9 cellular contexts compared by ENCODE assay signal in genomic region chr19:34429553-34429952, GRCh38. TPM values are rescaled to one million over a fixed set of nuclear protein-coding genes. Genes with fewer than 3 reads are reported as not detected.
A peak's percentile ranks its signal among the peaks of the same experiment; 100 is the strongest.
DNase-seq lines count a peak whose midpoint lies in the region; ATAC-seq and TF ChIP-seq lines count a peak whose summit lies in the region.
"Had no signal": no experiment of that assay in that cellular context is flagged by ENCODE, and none has a peak within 500 bp of the region (broad histone marks: within the 10 kb centered on the region; RNA-seq: fewer than 3 reads in every experiment).

No MANE protein-coding gene starts in this region.

- peak overlapping the region; percentile 94 to 98 (median 96) for H3K9ac ChIP-seq in skeletal muscle tissue (ENCODE audit: low read depth in 1 of 3, low read length in 3 of 3)

- peak overlapping the region; percentile 92 for H3K27ac ChIP-seq in VCaP
- H3K27ac ChIP-seq in foreskin keratinocyte, result peak overlapping the region; percentile 77
- H3K27ac ChIP-seq in skeletal muscle tissue (ENCODE audit: low read depth, low read length), result peak overlapping the region; percentile 99

- H3K4me1 ChIP-seq in foreskin keratinocyte (peaks cover 15% of the 10 kb centered on the region), skeletal muscle tissue (ENCODE audit: control insufficient read depth in 3 of 3, insufficient read depth in 3 of 3, low read length in 3 of 3) (peaks cover 25 to 38% (median 29%) of the 10 kb centered on the region in 3 donors)

- H3K9me3 ChIP-seq in skeletal muscle tissue (ENCODE audit: control insufficient read depth in 3 of 3, low read length in 3 of 3), result no peaks in the 10 kb centered on the region

- H3K27me3 ChIP-seq in H7 (ENCODE audit: control insufficient read depth, insufficient read depth, low read length), result no peaks in the 10 kb centered on the region
- H3K27me3 ChIP-seq in foreskin keratinocyte, result no peaks in the 10 kb centered on the region
- H3K27me3 ChIP-seq in skeletal muscle tissue (ENCODE audit: control insufficient read depth in 3 of 3, insufficient read depth in 3 of 3, low read length in 3 of 3), result no peaks in the 10 kb centered on the region

- peaks cover 16% of the 10 kb centered on the region for H3K36me3 ChIP-seq in H7 (replicated peaks; ENCODE audit: control insufficient read depth, insufficient read depth, low read length)
- peaks cover 17 to 18% (median 18%) of the 10 kb centered on the region in 3 donors for H3K36me3 ChIP-seq in skeletal muscle tissue (ENCODE audit: control insufficient read depth in 3 of 3, insufficient read depth in 3 of 3, low read length in 3 of 3)

- no peak for DNase-seq in H7
- DNase-seq in foreskin keratinocyte, result no peak
- no peak for DNase-seq in NCI-H82 treated with DMSO at 0.1 percent for 48 hours (lab: John Stamatoyannopoulos, UW; ENCODE audit: unreplicated experiment)
- no peak for DNase-seq in HCEC 1CT
- DNase-seq: cortex of kidney had no signal

- peak overlapping the region; percentile 87; the same call in 1 of the 2 replicates for H3K4me3 ChIP-seq in H7 (ENCODE audit: insufficient read depth, low read depth, low read length)
- peak overlapping the region; percentile 83 to 88 (median 88) for H3K4me3 ChIP-seq in skeletal muscle tissue (ENCODE audit: low read length in 3 of 3)

- TF ChIP-seq CTCF in VCaP (conservative IDR thresholded peaks at IDR 0.05) (no peak), foreskin keratinocyte (conservative IDR thresholded peaks at IDR 0.05) (no peak)

- ATAC-seq in foreskin keratinocyte, result no peak
- ATAC-seq in HG03039 (IDR thresholded peaks at IDR 0.05; ENCODE audit: unreplicated experiment), result no peak
- no peak for ATAC-seq in HG03280 (IDR thresholded peaks at IDR 0.05; ENCODE audit: unreplicated experiment)

RNA-seq across cellular contexts. Expression of gene UBA2, which starts 1.4 kb away (rescaled TPM):
- total RNA-seq in H7 (2014; rRNA removed; shearing (Covaris generic)), result 227 and 241 TPM in 2 replicates
- total RNA-seq in foreskin keratinocyte, result 103 and 118 TPM in 2 replicates
- polyA plus RNA-seq in foreskin keratinocyte, result 41.0 and 60.1 TPM in 2 replicates
- total RNA-seq in skeletal muscle tissue, result 121 TPM

RNA-seq across cellular contexts. Expression of gene PDCD2L, which starts 25.4 kb away (rescaled TPM):
- 50.8 and 64.0 TPM in 2 replicates for total RNA-seq in H7 (2014; rRNA removed; shearing (Covaris generic))
- total RNA-seq in foreskin keratinocyte (21.2 and 23.8 TPM in 2 replicates), skeletal muscle tissue (19.8 TPM)
- 21.0 and 24.7 TPM in 2 replicates for polyA plus RNA-seq in foreskin keratinocyte

RNA-seq across cellular contexts. Expression of gene WTIP, which starts 52.0 kb away (rescaled TPM):
- 12.5 and 14.8 TPM in 2 replicates for total RNA-seq in H7 (2014; rRNA removed; shearing (Covaris generic))
- total RNA-seq in foreskin keratinocyte (19.3 and 20.8 TPM in 2 replicates), skeletal muscle tissue (12.0 TPM)
- 16.8 and 17.6 TPM in 2 replicates for polyA plus RNA-seq in foreskin keratinocyte
